In genomic region chr20:381581-382290, GRCh38 we compare ENCODE assay signal across 1 cellular context.
TF ChIP-seq lines count a peak whose summit lies in the region.

No MANE protein-coding gene starts in this region.

TF ChIP-seq in HepG2, 621 proteins besides CTCF, POLR2A, EP300 and RAD21 (continued from another document and continues in another):
- TF ChIP-seq, protein P1, sequence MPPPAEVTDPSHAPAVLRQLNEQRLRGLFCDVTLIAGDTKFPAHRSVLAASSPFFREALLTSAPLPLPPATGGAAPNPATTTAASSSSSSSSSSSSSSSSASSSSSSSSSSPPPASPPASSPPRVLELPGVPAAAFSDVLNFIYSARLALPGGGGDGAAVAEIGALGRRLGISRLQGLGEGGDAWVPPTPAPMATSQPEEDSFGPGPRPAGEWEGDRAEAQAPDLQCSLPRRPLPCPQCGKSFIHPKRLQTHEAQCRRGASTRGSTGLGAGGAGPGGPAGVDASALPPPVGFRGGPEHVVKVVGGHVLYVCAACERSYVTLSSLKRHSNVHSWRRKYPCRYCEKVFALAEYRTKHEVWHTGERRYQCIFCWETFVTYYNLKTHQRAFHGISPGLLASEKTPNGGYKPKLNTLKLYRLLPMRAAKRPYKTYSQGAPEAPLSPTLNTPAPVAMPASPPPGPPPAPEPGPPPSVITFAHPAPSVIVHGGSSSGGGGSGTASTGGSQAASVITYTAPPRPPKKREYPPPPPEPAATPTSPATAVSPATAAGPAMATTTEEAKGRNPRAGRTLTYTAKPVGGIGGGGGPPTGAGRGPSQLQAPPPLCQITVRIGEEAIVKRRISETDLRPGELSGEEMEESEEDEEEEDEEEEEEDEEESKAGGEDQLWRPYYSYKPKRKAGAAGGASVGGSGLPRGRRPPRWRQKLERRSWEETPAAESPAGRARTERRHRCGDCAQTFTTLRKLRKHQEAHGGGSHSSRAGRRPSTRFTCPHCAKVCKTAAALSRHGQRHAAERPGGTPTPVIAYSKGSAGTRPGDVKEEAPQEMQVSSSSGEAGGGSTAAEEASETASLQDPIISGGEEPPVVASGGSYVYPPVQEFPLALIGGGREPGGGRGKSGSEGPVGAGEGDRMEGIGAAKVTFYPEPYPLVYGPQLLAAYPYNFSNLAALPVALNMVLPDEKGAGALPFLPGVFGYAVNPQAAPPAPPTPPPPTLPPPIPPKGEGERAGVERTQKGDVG (CRISPR knock-in tag; IDR thresholded peaks at IDR 0.05; ENCODE audit: borderline replicate concordance): 0 out of 2 replicates have a peak, but pooled peaks have one; percentile 59
- TF ChIP-seq ISL2 (CRISPR knock-in tag; IDR thresholded peaks at IDR 0.05) (no peak; the same call in 1 of the 2 replicates), SNRNP70 (IDR thresholded peaks at IDR 0.05; ENCODE audit: low read depth, low read length) (no peak), YY1 (IDR thresholded peaks at IDR 0.05; ENCODE audit: insufficient read depth, insufficient replicate concordance, low read depth, low read length) (peak; percentile 41), PHF5A (CRISPR knock-in tag; IDR thresholded peaks at IDR 0.05; ENCODE audit: low read depth, unreplicated experiment) (peak; percentile 80), SCMH1 (CRISPR knock-in tag; IDR thresholded peaks at IDR 0.05; ENCODE audit: borderline replicate concordance) (no peak), JDP2 (CRISPR knock-in tag; IDR thresholded peaks at IDR 0.05; ENCODE audit: borderline replicate concordance) (no peak), NFATC3 (CRISPR knock-in tag; IDR thresholded peaks at IDR 0.05) (no peak), ZNF775 (CRISPR knock-in tag; IDR thresholded peaks at IDR 0.05; ENCODE audit: borderline replicate concordance) (no peak), ZNF407 (CRISPR knock-in tag; IDR thresholded peaks at IDR 0.05; ENCODE audit: not compliant biosample characterization) (peak; percentile 10), ZNF136 (CRISPR knock-in tag; IDR thresholded peaks at IDR 0.05; ENCODE audit: low read depth) (peak; percentile 36; the same call in 1 of the 2 replicates), ZNF563 (CRISPR knock-in tag; IDR thresholded peaks at IDR 0.05) (peak; percentile 93), ARHGAP35 (CRISPR knock-in tag; IDR thresholded peaks at IDR 0.05; ENCODE audit: borderline replicate concordance) (no peak), HINFP (CRISPR knock-in tag; IDR thresholded peaks at IDR 0.05; ENCODE audit: low read depth) (no peak; the same call in 1 of the 2 replicates), TCF7L2 (IDR thresholded peaks at IDR 0.05; ENCODE audit: low read depth, low read length) (no peak), SAP130 (CRISPR knock-in tag; IDR thresholded peaks at IDR 0.05; ENCODE audit: low read depth) (peak; percentile 77)
- TF ChIP-seq, protein P2, sequence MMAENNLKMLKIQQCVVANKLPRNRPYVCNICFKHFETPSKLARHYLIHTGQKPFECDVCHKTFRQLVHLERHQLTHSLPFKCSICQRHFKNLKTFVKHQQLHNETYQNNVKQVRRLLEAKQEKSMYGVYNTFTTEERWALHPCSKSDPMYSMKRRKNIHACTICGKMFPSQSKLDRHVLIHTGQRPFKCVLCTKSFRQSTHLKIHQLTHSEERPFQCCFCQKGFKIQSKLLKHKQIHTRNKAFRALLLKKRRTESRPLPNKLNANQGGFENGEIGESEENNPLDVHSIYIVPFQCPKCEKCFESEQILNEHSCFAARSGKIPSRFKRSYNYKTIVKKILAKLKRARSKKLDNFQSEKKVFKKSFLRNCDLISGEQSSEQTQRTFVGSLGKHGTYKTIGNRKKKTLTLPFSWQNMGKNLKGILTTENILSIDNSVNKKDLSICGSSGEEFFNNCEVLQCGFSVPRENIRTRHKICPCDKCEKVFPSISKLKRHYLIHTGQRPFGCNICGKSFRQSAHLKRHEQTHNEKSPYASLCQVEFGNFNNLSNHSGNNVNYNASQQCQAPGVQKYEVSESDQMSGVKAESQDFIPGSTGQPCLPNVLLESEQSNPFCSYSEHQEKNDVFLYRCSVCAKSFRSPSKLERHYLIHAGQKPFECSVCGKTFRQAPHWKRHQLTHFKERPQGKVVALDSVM (CRISPR knock-in tag; IDR thresholded peaks at IDR 0.05): peak; percentile 48; the same call in 1 of the 2 replicates
- TF ChIP-seq, protein P3, sequence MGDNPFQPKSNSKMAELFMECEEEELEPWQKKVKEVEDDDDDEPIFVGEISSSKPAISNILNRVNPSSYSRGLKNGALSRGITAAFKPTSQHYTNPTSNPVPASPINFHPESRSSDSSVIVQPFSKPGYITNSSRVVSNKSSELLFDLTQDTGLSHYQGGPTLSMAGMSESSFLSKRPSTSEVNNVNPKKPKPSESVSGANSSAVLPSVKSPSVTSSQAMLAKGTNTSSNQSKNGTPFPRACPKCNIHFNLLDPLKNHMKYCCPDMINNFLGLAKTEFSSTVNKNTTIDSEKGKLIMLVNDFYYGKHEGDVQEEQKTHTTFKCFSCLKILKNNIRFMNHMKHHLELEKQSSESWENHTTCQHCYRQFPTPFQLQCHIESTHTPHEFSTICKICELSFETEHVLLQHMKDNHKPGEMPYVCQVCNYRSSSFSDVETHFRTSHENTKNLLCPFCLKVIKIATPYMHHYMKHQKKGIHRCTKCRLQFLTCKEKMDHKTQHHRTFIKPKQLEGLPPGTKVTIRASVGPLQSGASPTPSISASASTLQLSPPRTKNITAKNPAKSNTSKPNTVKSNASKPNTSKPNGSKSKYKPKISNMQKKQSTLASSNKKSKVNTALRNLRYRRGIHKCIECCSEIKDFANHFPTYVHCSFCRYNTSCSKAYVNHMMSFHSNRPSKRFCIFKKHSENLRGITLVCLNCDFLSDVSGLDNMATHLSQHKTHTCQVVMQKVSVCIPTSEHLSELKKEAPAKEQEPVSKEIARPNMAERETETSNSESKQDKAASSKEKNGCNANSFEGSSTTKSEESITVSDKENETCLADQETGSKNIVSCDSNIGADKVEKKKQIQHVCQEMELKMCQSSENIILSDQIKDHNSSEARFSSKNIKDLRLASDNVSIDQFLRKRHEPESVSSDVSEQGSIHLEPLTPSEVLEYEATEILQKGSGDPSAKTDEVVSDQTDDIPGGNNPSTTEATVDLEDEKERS (CRISPR knock-in tag; IDR thresholded peaks at IDR 0.05): peak; percentile 88
- TF ChIP-seq, protein P4, sequence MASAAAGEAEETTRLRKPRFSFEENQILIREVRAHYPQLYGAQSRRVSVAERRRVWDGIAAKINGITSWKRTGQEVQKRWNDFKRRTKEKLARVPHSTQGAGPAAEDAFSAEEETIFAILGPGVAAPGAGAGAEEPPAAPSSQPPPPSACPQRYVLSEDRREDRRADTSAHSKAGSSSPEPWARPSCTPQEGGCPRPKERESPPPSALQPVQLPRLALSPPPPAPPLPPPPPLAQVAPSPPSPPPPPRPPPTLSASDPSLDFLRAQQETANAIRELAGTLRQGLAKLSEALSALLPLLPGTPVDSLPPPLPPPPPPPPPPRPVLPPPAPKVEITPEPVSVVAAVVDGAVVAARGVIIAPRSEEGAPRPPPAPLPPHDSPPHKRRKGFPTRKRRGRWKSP (CRISPR knock-in tag; IDR thresholded peaks at IDR 0.05): peak; percentile 73; the same call in 1 of the 2 replicates
- TF ChIP-seq, protein P5, sequence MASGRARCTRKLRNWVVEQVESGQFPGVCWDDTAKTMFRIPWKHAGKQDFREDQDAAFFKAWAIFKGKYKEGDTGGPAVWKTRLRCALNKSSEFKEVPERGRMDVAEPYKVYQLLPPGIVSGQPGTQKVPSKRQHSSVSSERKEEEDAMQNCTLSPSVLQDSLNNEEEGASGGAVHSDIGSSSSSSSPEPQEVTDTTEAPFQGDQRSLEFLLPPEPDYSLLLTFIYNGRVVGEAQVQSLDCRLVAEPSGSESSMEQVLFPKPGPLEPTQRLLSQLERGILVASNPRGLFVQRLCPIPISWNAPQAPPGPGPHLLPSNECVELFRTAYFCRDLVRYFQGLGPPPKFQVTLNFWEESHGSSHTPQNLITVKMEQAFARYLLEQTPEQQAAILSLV (CRISPR knock-in tag; IDR thresholded peaks at IDR 0.05; ENCODE audit: borderline replicate concordance): no peak; the same call in 1 of the 2 replicates
- TF ChIP-seq, protein P6, sequence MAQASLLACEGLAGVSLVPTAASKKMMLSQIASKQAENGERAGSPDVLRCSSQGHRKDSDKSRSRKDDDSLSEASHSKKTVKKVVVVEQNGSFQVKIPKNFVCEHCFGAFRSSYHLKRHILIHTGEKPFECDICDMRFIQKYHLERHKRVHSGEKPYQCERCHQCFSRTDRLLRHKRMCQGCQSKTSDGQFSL (CRISPR knock-in tag; IDR thresholded peaks at IDR 0.05): peak; percentile 88
- TF ChIP-seq, protein P7, sequence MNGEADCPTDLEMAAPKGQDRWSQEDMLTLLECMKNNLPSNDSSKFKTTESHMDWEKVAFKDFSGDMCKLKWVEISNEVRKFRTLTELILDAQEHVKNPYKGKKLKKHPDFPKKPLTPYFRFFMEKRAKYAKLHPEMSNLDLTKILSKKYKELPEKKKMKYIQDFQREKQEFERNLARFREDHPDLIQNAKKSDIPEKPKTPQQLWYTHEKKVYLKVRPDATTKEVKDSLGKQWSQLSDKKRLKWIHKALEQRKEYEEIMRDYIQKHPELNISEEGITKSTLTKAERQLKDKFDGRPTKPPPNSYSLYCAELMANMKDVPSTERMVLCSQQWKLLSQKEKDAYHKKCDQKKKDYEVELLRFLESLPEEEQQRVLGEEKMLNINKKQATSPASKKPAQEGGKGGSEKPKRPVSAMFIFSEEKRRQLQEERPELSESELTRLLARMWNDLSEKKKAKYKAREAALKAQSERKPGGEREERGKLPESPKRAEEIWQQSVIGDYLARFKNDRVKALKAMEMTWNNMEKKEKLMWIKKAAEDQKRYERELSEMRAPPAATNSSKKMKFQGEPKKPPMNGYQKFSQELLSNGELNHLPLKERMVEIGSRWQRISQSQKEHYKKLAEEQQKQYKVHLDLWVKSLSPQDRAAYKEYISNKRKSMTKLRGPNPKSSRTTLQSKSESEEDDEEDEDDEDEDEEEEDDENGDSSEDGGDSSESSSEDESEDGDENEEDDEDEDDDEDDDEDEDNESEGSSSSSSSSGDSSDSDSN (CRISPR knock-in tag; IDR thresholded peaks at IDR 0.05): peak; percentile 93
